Comparison of ENCODE assay signal across 9 cellular contexts in the genomic region with DNA sequence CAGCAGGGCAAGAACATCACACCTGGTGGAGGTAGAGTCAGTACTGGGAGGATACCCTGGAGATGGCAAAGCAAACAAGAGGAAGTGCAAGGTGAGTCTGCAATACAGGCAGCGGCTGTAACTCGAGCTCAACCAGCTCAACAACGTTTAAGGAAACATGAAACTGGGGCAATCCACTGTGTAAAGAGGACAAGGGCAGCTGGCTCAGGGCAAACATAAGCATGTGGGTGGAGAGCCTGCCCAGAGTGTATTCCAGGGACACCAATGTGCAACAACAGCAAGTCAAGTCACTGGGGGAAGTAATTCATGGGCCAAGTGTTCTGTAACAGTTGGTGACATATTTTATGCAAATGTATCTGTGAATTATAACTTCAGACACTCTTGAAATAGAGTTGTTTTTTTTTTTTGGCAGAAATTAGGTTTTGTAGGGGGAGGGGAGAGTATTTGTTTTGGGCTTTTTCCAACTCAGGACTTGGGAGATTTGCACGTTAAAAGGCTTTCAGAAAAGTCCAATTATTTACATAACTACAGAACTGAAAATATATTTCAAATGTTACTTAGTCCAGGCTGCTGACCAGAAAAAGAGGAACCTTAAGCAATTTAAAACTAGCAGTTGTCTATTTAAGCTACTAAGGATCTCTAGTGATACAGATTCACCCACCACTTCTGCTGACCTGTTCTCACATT. TPM values are rescaled to one million over a fixed set of nuclear protein-coding genes. Genes with fewer than 3 reads are reported as not detected.
DNase-seq lines count a peak whose midpoint lies in the region; ATAC-seq and TF ChIP-seq lines count a peak whose summit lies in the region.
"Had no signal": no experiment of that assay in that cellular context is flagged by ENCODE, and none has a peak within 500 bp of the region (broad histone marks: within the 10 kb centered on the region; RNA-seq: fewer than 3 reads in every experiment).

No MANE protein-coding gene starts in this region.

- H3K27ac ChIP-seq in upper lobe of left lung = no peak overlapping the region

- CTCF ChIA-PET in activated CD8-positive, alpha-beta memory T cell treated with anti-CD3 and anti-CD28 coated beads, Interleukin-2, amount 10 ng/mL, durations not matched to agents 7 days and 5 days (lab: Charles Lee) = no interaction called here

- H3K4me3 ChIP-seq in upper lobe of left lung = no peak overlapping the region

- H3K4me1 ChIP-seq in upper lobe of left lung = no peaks in the 10 kb centered on the region

- ATAC-seq in upper lobe of left lung (ENCODE audit: low FRiP score in 2 of 2) (peak; percentile 49 to 82), GM21423 (IDR thresholded peaks at IDR 0.05; ENCODE audit: unreplicated experiment) (no peak)
- no peak for ATAC-seq in activated CD8-positive, alpha-beta memory T cell treated with anti-CD3 and anti-CD28 coated beads, Interleukin-2, amount 10 ng/mL, durations not matched to agents 7 days and 5 days

- H3K27ac Mint-ChIP-seq in activated CD8-positive, alpha-beta memory T cell treated with anti-CD3 and anti-CD28 coated beads, Interleukin-2, amount 10 ng/mL, durations not matched to agents 7 days and 5 days = no peak overlapping the region

- no peak for TF ChIP-seq POLR2A in upper lobe of left lung (IDR thresholded peaks at IDR 0.05)

- peak; percentile 91 for DNase-seq in NCI-H128 (lab: John Stamatoyannopoulos, UW; ENCODE audit: unreplicated experiment)
- peak; percentile 25 for DNase-seq in NOMO-1 treated with dmso at 0.1 percent for 144 hours (lab: John Stamatoyannopoulos, UW; ENCODE audit: unreplicated experiment)
- DNase-seq in globus pallidus (ENCODE audit: low spot score) = peak; percentile 47
- peak in 1 of 2 donors; percentile 70 for DNase-seq in upper lobe of left lung
- no peak for DNase-seq in KBM-7
- no peak for DNase-seq in activated CD8-positive, alpha-beta memory T cell treated with anti-CD3 and anti-CD28 coated beads, Interleukin-2, amount 10 ng/mL, durations not matched to agents 7 days and 5 days
- DNase-seq: activated CD4-positive, alpha-beta T cell treated with anti-CD3 and anti-CD28 coated beads, Interleukin-2, amount 50 U/mL, for 48 hours had no signal

- H3K27me3 ChIP-seq in upper lobe of left lung = no peaks in the 10 kb centered on the region

- in situ Hi-C loops in KBM-7 (cut with MboI; ENCODE audit: low pct_unique_long_range_greater_than_20kb, low sequenced_read_pairs) = no loop called here

- no peaks in the 10 kb centered on the region for H3K4me1 Mint-ChIP-seq in activated CD8-positive, alpha-beta memory T cell treated with anti-CD3 and anti-CD28 coated beads, Interleukin-2, amount 10 ng/mL, durations not matched to agents 7 days and 5 days

- no peak for TF ChIP-seq EP300 in upper lobe of left lung (IDR thresholded peaks at IDR 0.05)

- no peak for TF ChIP-seq CTCF in upper lobe of left lung (IDR thresholded peaks at IDR 0.05)

- no peaks in the 10 kb centered on the region for H3K9me3 ChIP-seq in upper lobe of left lung

- H3K4me3 Mint-ChIP-seq in activated CD8-positive, alpha-beta memory T cell treated with anti-CD3 and anti-CD28 coated beads, Interleukin-2, amount 10 ng/mL, durations not matched to agents 7 days and 5 days = no peak overlapping the region

- no peaks in the 10 kb centered on the region for H3K27me3 Mint-ChIP-seq in activated CD8-positive, alpha-beta memory T cell treated with anti-CD3 and anti-CD28 coated beads, Interleukin-2, amount 10 ng/mL, durations not matched to agents 7 days and 5 days

- 29 to 36% methylated on average over 4 of the region's 4 CpGs for WGBS in upper lobe of left lung, 2 donors

- H3K36me3 ChIP-seq in upper lobe of left lung = no peaks in the 10 kb centered on the region

- peaks cover 24% of the 10 kb centered on the region for H3K9me3 Mint-ChIP-seq in activated CD8-positive, alpha-beta memory T cell treated with anti-CD3 and anti-CD28 coated beads, Interleukin-2, amount 10 ng/mL, durations not matched to agents 7 days and 5 days (ENCODE audit: low read depth)

- no peaks in the 10 kb centered on the region for H3K36me3 Mint-ChIP-seq in activated CD8-positive, alpha-beta memory T cell treated with anti-CD3 and anti-CD28 coated beads, Interleukin-2, amount 10 ng/mL, durations not matched to agents 7 days and 5 days

RNA-seq across cellular contexts. Expression of a gene that starts 18.7 kb away (rescaled TPM):
- 1 to 10 TPM in 3 of 6 donors, under 1 TPM in 2, not detected in 1; 0.26 to 2.6 (median 1.1) TPM for total RNA-seq in upper lobe of left lung
- not detected for total RNA-seq in activated CD8-positive, alpha-beta memory T cell treated with anti-CD3 and anti-CD28 coated beads, Interleukin-2, amount 10 ng/mL, durations not matched to agents 7 days and 5 days
- total RNA-seq: pulmonary artery endothelial cell had no signal

Comparison
In these comparisons a context has a peak if more than half of its experiments do, and no peak if none do; other contexts are left out.
1. DNase-seq: peak in NCI-H128 (single experiment), NOMO-1 treated with dmso at 0.1 percent for 144 hours (single experiment) and globus pallidus (single experiment); none in KBM-7 (single experiment) and activated CD8-positive, alpha-beta memory T cell treated with anti-CD3 and anti-CD28 coated beads, Interleukin-2, amount 10 ng/mL, durations not matched to agents 7 days and 5 days (single experiment).
2. ATAC-seq: peak in upper lobe of left lung (2 of 2); none in GM21423 (single experiment) and activated CD8-positive, alpha-beta memory T cell treated with anti-CD3 and anti-CD28 coated beads, Interleukin-2, amount 10 ng/mL, durations not matched to agents 7 days and 5 days (single experiment).